Comparison of ENCODE assay signal across 11 cellular contexts in genomic region chr14:22512106-22512814, GRCh38.
DNase-seq lines count a peak whose midpoint lies in the region; ATAC-seq and FAIRE-seq lines count a peak whose summit lies in the region.
"Had no signal": no experiment of that assay in that cellular context is flagged by ENCODE, and none has a peak within 500 bp of the region (broad histone marks: within the 10 kb centered on the region; RNA-seq: fewer than 3 reads in every experiment).

No MANE protein-coding gene starts in this region.

- no peaks in the 10 kb centered on the region for H3K9me3 Mint-ChIP-seq in activated T-helper 2 cell treated with anti-CD3 and anti-CD28 coated beads, Interferon-gamma antibody, Interleukin-2, Interleukin-4, amounts not matched to agents 10 μg/mL and 5 μg/mL and 100 μg/mL, durations not matched to agents 14 hours and 24 hours and 36 hours
- H3K9me3 Mint-ChIP-seq in natural killer cell treated with Interleukin-12 subunit alpha and Interleukin-12 subunit beta and Interleukin-15 and Interleukin-18, amount 100 ng/mL, for 72 hours, result no peaks in the 10 kb centered on the region

- intact Hi-C loops in activated T-helper 2 cell treated with anti-CD3 and anti-CD28 coated beads, Interferon-gamma antibody, Interleukin-2, Interleukin-4, amounts not matched to agents 10 μg/mL and 5 μg/mL and 100 μg/mL, durations not matched to agents 14 hours and 24 hours and 36 hours (cut with micrococcal nuclease), result no loop called here
- intact Hi-C loops in left colon (cut with DNase I, micrococcal nuclease), result no loop called here

- no peaks in the 10 kb centered on the region for H3K27me3 ChIP-seq in BLaER1
- H3K27me3 ChIP-seq: MG63 had no signal

- peaks cover 100% of the 10 kb centered on the region for H3K36me3 ChIP-seq in BLaER1
- H3K36me3 ChIP-seq: MG63 had no signal

- H3K27ac ChIP-seq in BLaER1, result no peak overlapping the region

- ATAC-seq in natural killer cell treated with Interleukin-12 subunit alpha and Interleukin-12 subunit beta and Interleukin-15 and Interleukin-18, amount 100 ng/mL, for 72 hours, result no peak
- ATAC-seq in GM18909 (IDR thresholded peaks at IDR 0.05; ENCODE audit: poor library complexity, unreplicated experiment) (no peak), left colon (no peak)

- H3K4me3 Mint-ChIP-seq in activated T-helper 2 cell treated with anti-CD3 and anti-CD28 coated beads, Interferon-gamma antibody, Interleukin-2, Interleukin-4, amounts not matched to agents 10 μg/mL and 5 μg/mL and 100 μg/mL, durations not matched to agents 14 hours and 24 hours and 36 hours (ENCODE audit: low read depth), result peak overlapping the region; percentile 92
- H3K4me3 Mint-ChIP-seq in natural killer cell treated with Interleukin-12 subunit alpha and Interleukin-12 subunit beta and Interleukin-15 and Interleukin-18, amount 100 ng/mL, for 72 hours, result peak overlapping the region; percentile 65

- H3K9me3 ChIP-seq in BLaER1, result no peaks in the 10 kb centered on the region
- H3K9me3 ChIP-seq: MG63 had no signal

- no peak overlapping the region for H3K4me3 ChIP-seq in BLaER1
- H3K4me3 ChIP-seq: MG63 had no signal

- H3K36me3 Mint-ChIP-seq in activated T-helper 2 cell treated with anti-CD3 and anti-CD28 coated beads, Interferon-gamma antibody, Interleukin-2, Interleukin-4, amounts not matched to agents 10 μg/mL and 5 μg/mL and 100 μg/mL, durations not matched to agents 14 hours and 24 hours and 36 hours (ENCODE audit: low read depth), result peaks cover 92% of the 10 kb centered on the region
- H3K36me3 Mint-ChIP-seq in natural killer cell treated with Interleukin-12 subunit alpha and Interleukin-12 subunit beta and Interleukin-15 and Interleukin-18, amount 100 ng/mL, for 72 hours, result peaks cover 4% of the 10 kb centered on the region

- H3K4me1 ChIP-seq in BLaER1, result peaks cover 97% of the 10 kb centered on the region

- peak overlapping the region; percentile 100 for H3K27ac Mint-ChIP-seq in activated T-helper 2 cell treated with anti-CD3 and anti-CD28 coated beads, Interferon-gamma antibody, Interleukin-2, Interleukin-4, amounts not matched to agents 10 μg/mL and 5 μg/mL and 100 μg/mL, durations not matched to agents 14 hours and 24 hours and 36 hours
- H3K27ac Mint-ChIP-seq in natural killer cell treated with Interleukin-12 subunit alpha and Interleukin-12 subunit beta and Interleukin-15 and Interleukin-18, amount 100 ng/mL, for 72 hours, result peak overlapping the region; percentile 79 to 86

- peak overlapping the region; percentile 17; the same call in 1 of the 2 replicates for H3K4me2 ChIP-seq in BLaER1

- H3K4me1 Mint-ChIP-seq in activated T-helper 2 cell treated with anti-CD3 and anti-CD28 coated beads, Interferon-gamma antibody, Interleukin-2, Interleukin-4, amounts not matched to agents 10 μg/mL and 5 μg/mL and 100 μg/mL, durations not matched to agents 14 hours and 24 hours and 36 hours (ENCODE audit: low read depth), result peaks cover 78% of the 10 kb centered on the region
- peaks cover 52 to 71% of the 10 kb centered on the region in 2 donors for H3K4me1 Mint-ChIP-seq in natural killer cell treated with Interleukin-12 subunit alpha and Interleukin-12 subunit beta and Interleukin-15 and Interleukin-18, amount 100 ng/mL, for 72 hours (ENCODE audit: low read depth in 2 of 2)

- peaks cover 100% of the 10 kb centered on the region for H4K20me1 ChIP-seq in BLaER1

- no peaks in the 10 kb centered on the region for H3K27me3 Mint-ChIP-seq in activated T-helper 2 cell treated with anti-CD3 and anti-CD28 coated beads, Interferon-gamma antibody, Interleukin-2, Interleukin-4, amounts not matched to agents 10 μg/mL and 5 μg/mL and 100 μg/mL, durations not matched to agents 14 hours and 24 hours and 36 hours (ENCODE audit: low read depth)
- H3K27me3 Mint-ChIP-seq in natural killer cell treated with Interleukin-12 subunit alpha and Interleukin-12 subunit beta and Interleukin-15 and Interleukin-18, amount 100 ng/mL, for 72 hours, result no peaks in the 10 kb centered on the region

- peak; percentile 84 for FAIRE-seq in GM19239 (lab: Jason Lieb, UNC)

- no peak for DNase-seq in GM19239 (ENCODE audit: insufficient read length, low spot score)
- DNase-seq in activated T-helper 2 cell treated with anti-CD3 and anti-CD28 coated beads, Interferon-gamma antibody, Interleukin-2, Interleukin-4, amounts not matched to agents 10 μg/mL and 5 μg/mL and 100 μg/mL, durations not matched to agents 14 hours and 24 hours and 36 hours (ENCODE audit: low spot score), result no peak
- DNase-seq in natural killer cell treated with Interleukin-12 subunit alpha and Interleukin-12 subunit beta and Interleukin-15 and Interleukin-18, amount 100 ng/mL, for 72 hours (ENCODE audit: low spot score), result no peak
- DNase-seq in left colon, result no peak
- no peak for DNase-seq in DMS 273 treated with DMSO at 0.1 percent for 48 hours (lab: John Stamatoyannopoulos, UW)
- no peak for DNase-seq in NOMO-1 treated with dmso at 0.1 percent for 144 hours (lab: John Stamatoyannopoulos, UW; ENCODE audit: unreplicated experiment)
- DNase-seq: MG63; stimulated activated CD8-positive, alpha-beta memory T cell treated with anti-CD3 and anti-CD28 coated beads, Interleukin-4, amount 100 ng/mL, for 48 hours; T-helper 9 cell had no signal

- H3K9ac ChIP-seq in BLaER1, result no peak overlapping the region
